Comparison of ENCODE assay signal across 9 cellular contexts in the genomic region with DNA sequence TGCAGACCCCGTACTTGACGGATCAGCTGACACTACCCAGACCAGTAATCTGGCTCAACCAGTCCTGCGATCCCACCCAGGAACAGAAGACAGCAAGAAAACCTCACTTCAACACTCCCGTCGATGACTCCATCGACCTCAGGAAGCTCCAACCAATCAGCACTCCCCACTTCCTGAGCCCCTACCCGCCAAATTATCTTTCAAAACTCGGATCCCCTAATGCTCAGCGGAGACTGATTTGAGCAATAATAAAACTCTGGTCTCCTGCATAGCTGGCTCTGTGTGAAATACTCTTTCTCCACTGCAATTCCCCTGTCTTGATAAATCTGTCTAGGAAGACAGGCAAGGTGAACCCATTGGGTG. TPM values are rescaled to one million over a fixed set of nuclear protein-coding genes. Genes with fewer than 3 reads are reported as not detected.
DNase-seq lines count a peak whose midpoint lies in the region.
"Had no signal": no experiment of that assay in that cellular context is flagged by ENCODE, and none has a peak within 500 bp of the region (broad histone marks: within the 10 kb centered on the region; RNA-seq: fewer than 3 reads in every experiment).

No MANE protein-coding gene starts in this region.

- no peaks in the 10 kb centered on the region for H3K27me3 Mint-ChIP-seq in activated CD4-positive, alpha-beta memory T cell treated with anti-CD3 and anti-CD28 coated beads for 36 hours
- peaks cover 0 to 9% (median 0%) of the 10 kb centered on the region in 3 donors for H3K27me3 Mint-ChIP-seq in immature natural killer cell (ENCODE audit: low read depth in 3 of 3)

- H3K36me3 ChIP-seq in urinary bladder (ENCODE audit: insufficient read depth) (no peaks in the 10 kb centered on the region), H7 (replicated peaks; ENCODE audit: control insufficient read depth, insufficient read depth, low read length) (peaks cover 5% of the 10 kb centered on the region)

- H3K4me3 ChIP-seq in urinary bladder (ENCODE audit: low read depth, low read length) (no peak overlapping the region), H7 (ENCODE audit: insufficient read depth, low read depth, low read length) (no peak overlapping the region)

- peak overlapping the region; percentile 39 for H3K27ac ChIP-seq in urinary bladder (ENCODE audit: low read depth)

- peak overlapping the region; percentile 95 for H3K27ac Mint-ChIP-seq in activated CD4-positive, alpha-beta memory T cell treated with anti-CD3 and anti-CD28 coated beads for 36 hours
- peak overlapping the region; percentile 88 to 99 (median 96) for H3K27ac Mint-ChIP-seq in immature natural killer cell

- no peaks in the 10 kb centered on the region for H3K27me3 ChIP-seq in H7 (ENCODE audit: control insufficient read depth, insufficient read depth, low read length)

- intact Hi-C loops in activated CD4-positive, alpha-beta memory T cell treated with anti-CD3 and anti-CD28 coated beads for 36 hours (cut with micrococcal nuclease): no loop called here

- POLR2A ChIA-PET in activated CD4-positive, alpha-beta memory T cell treated with anti-CD3 and anti-CD28 coated beads for 36 hours (lab: Charles Lee): interaction anchor here (0.5 to 8.8 kb wide), 11 partner anchors 11 to 387 kb away, joined by 3 to 257 read pairs (median 7); partner anchors contain the start of genes JUND, PIK3R2 and RAB3A

- WGBS in urinary bladder: 11% methylated on average over 9 of the region's 9 CpGs

- CTCF ChIA-PET in activated CD4-positive, alpha-beta memory T cell treated with anti-CD3 and anti-CD28 coated beads for 36 hours (lab: Charles Lee): interaction anchor here (0.7 to 9.1 kb wide), 17 partner anchors 11 to 154 kb away, joined by 3 to 343 read pairs (median 6); partner anchors contain the start of genes IQCN, JUND, MPV17L2 and RAB3A

- H3K9me3 Mint-ChIP-seq in activated CD4-positive, alpha-beta memory T cell treated with anti-CD3 and anti-CD28 coated beads for 36 hours: no peaks in the 10 kb centered on the region
- no peaks in the 10 kb centered on the region for H3K9me3 Mint-ChIP-seq in immature natural killer cell

- peaks cover 53% of the 10 kb centered on the region for H3K4me1 Mint-ChIP-seq in activated CD4-positive, alpha-beta memory T cell treated with anti-CD3 and anti-CD28 coated beads for 36 hours (ENCODE audit: low read depth)
- peaks cover 58 to 64% of the 10 kb centered on the region in 2 donors for H3K4me1 Mint-ChIP-seq in immature natural killer cell

- DNase-seq in stimulated activated CD4-positive, alpha-beta T cell treated with anti-CD3 and anti-CD28 coated beads, Interleukin-15, amount 100 ng/mL, for 24 hours: peak; percentile 57
- no peak for DNase-seq in stimulated activated CD4-positive, alpha-beta T cell treated with anti-CD3 and anti-CD28 coated beads, Interleukin-2, amount 100 ng/mL, for 48 hours
- DNase-seq in activated CD4-positive, alpha-beta memory T cell treated with anti-CD3 and anti-CD28 coated beads for 36 hours: peak; percentile 61
- peak in 2 of 3 donors; percentile 20 to 22 for DNase-seq in immature natural killer cell
- no peak for DNase-seq in NCI-H510A (lab: John Stamatoyannopoulos, UW)
- no peak for DNase-seq in H7
- DNase-seq in hypothalamus (lab: John Stamatoyannopoulos, UW): no peak

- H3K4me1 ChIP-seq in urinary bladder (ENCODE audit: insufficient read depth): peaks cover 3% of the 10 kb centered on the region

- H3K4me3 Mint-ChIP-seq in activated CD4-positive, alpha-beta memory T cell treated with anti-CD3 and anti-CD28 coated beads for 36 hours: peak overlapping the region; percentile 83
- H3K4me3 Mint-ChIP-seq in immature natural killer cell: peak overlapping the region; percentile 85 to 92 (median 89)

- peaks cover 33% of the 10 kb centered on the region for H3K36me3 Mint-ChIP-seq in activated CD4-positive, alpha-beta memory T cell treated with anti-CD3 and anti-CD28 coated beads for 36 hours
- no peaks in the 10 kb centered on the region for H3K36me3 Mint-ChIP-seq in immature natural killer cell

RNA-seq across cellular contexts. Expression of gene LSM4, which starts 1.2 kb away (rescaled TPM):
- total RNA-seq in activated CD4-positive, alpha-beta memory T cell treated with anti-CD3 and anti-CD28 coated beads for 36 hours: 100 to 1,000 TPM; 356 to 361 TPM
- polyA plus RNA-seq in immature natural killer cell (100 to 1,000 TPM; 128 to 189 (median 178) TPM), urinary bladder (97.5 TPM)
- 56.5 TPM for total RNA-seq in urinary bladder
- 787 and 838 TPM in 2 replicates for total RNA-seq in H7 (2014; rRNA removed; shearing (Covaris generic))

RNA-seq across cellular contexts. Expression of gene PGPEP1, which starts 18.7 kb away (rescaled TPM):
- total RNA-seq in activated CD4-positive, alpha-beta memory T cell treated with anti-CD3 and anti-CD28 coated beads for 36 hours: 10 to 100 TPM; 29.0 to 30.8 TPM
- polyA plus RNA-seq in immature natural killer cell: 10 to 100 TPM in 2 of 3 donors, 1 to 10 TPM in 1; 8.2 to 20.6 (median 17.5) TPM
- total RNA-seq in urinary bladder: 13.9 TPM
- polyA plus RNA-seq in urinary bladder: 19.0 TPM
- 11.5 and 13.6 TPM in 2 replicates for total RNA-seq in H7 (2014; rRNA removed; shearing (Covaris generic))

RNA-seq across cellular contexts. Expression of gene JUND, which starts 40.3 kb away (rescaled TPM):
- 100 to 1,000 TPM; 232 to 236 TPM for total RNA-seq in activated CD4-positive, alpha-beta memory T cell treated with anti-CD3 and anti-CD28 coated beads for 36 hours
- polyA plus RNA-seq in immature natural killer cell (10 to 100 TPM; 15.0 to 71.8 (median 54.7) TPM), urinary bladder (473 TPM)
- 59.5 TPM for total RNA-seq in urinary bladder
- total RNA-seq in H7 (2014; rRNA removed; shearing (Covaris generic)): 173 and 181 TPM in 2 replicates

RNA-seq across cellular contexts. Expression of gene IQCN, which starts 47.5 kb away (rescaled TPM):
- total RNA-seq in activated CD4-positive, alpha-beta memory T cell treated with anti-CD3 and anti-CD28 coated beads for 36 hours: under 1 TPM; 0.36 to 0.39 TPM
- polyA plus RNA-seq in immature natural killer cell (under 1 TPM in 1 of 3 donors, not detected in 2; 0.15 TPM), urinary bladder (1.8 TPM)
- 1.3 TPM for total RNA-seq in urinary bladder
- total RNA-seq in H7 (2014; rRNA removed; shearing (Covaris generic)): 0.55 and 0.76 TPM in 2 replicates
- total RNA-seq: bronchial epithelial cell had no signal

Comparison
In these comparisons a context has a peak if more than half of its experiments do, and no peak if none do; other contexts are left out.
1. DNase-seq: peak in stimulated activated CD4-positive, alpha-beta T cell treated with anti-CD3 and anti-CD28 coated beads, Interleukin-15, amount 100 ng/mL, for 24 hours (single experiment), activated CD4-positive, alpha-beta memory T cell treated with anti-CD3 and anti-CD28 coated beads for 36 hours (single experiment) and immature natural killer cell (2 of 3); none in stimulated activated CD4-positive, alpha-beta T cell treated with anti-CD3 and anti-CD28 coated beads, Interleukin-2, amount 100 ng/mL, for 48 hours (0 of 2), NCI-H510A (single experiment), H7 (single experiment) and hypothalamus (0 of 51).